8 cellular contexts compared by ENCODE assay signal in the genomic region with DNA sequence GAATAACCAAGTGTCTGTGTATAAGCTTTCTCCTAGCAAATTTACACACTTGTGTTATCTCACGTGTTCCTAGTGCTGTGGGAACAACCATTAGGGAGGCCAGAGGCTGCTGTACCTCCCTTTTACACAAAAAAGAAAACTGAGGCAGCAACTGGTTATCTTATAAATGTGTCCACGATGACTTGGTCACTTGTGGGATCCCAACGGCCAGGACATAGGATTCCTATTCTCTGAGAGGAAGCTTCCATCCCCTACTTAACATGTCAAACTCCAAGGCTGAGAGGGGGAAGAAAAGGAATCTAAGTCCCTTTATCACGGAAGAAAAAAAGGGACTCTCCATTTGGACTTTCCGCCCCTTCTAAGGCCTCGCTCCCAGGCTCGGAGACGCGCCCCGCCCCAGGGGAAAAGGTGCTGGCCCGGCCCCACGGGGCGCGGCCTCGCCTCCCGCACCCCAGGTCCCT. TPM values are rescaled to one million over a fixed set of nuclear protein-coding genes. Genes with fewer than 3 reads are reported as not detected.
DNase-seq lines count a peak whose midpoint lies in the region; ATAC-seq and TF ChIP-seq lines count a peak whose summit lies in the region.

No MANE protein-coding gene starts in this region.

- peak overlapping the region; percentile 91 for H2AFZ ChIP-seq in PC-9

- H3K27me3 ChIP-seq in PC-9 (ENCODE audit: insufficient read depth, low read depth): no peaks in the 10 kb centered on the region

- H3K4me3 ChIP-seq in PC-9 (peak overlapping the region; percentile 70), epithelial cell of esophagus (ENCODE audit: low read length) (peak overlapping the region; percentile 81)

- H3K27ac Mint-ChIP-seq in nephron progenitor cell: peak overlapping the region; percentile 89

- H3K4me1 ChIP-seq in PC-9 (replicated peaks; ENCODE audit: insufficient read depth): peaks cover 24% of the 10 kb centered on the region

- no peaks in the 10 kb centered on the region for H4K20me1 ChIP-seq in PC-9 (ENCODE audit: insufficient read depth)

- peak; percentile 80 for ATAC-seq in HG02571 (IDR thresholded peaks at IDR 0.05; ENCODE audit: unreplicated experiment)

- H3K9me3 ChIP-seq in PC-9 (ENCODE audit: insufficient read depth, low read depth): no peaks in the 10 kb centered on the region

- H3K4me1 Mint-ChIP-seq in nephron progenitor cell: peaks cover 19% of the 10 kb centered on the region

- CTCF ChIA-PET in PC-9 (lab: Charles Lee): interaction anchor here (1.2 kb wide), 1 partner anchor 460 kb away, joined by 5 read pairs; no protein-coding TSS in a partner anchor

- TF ChIP-seq CTCF in PC-9 (conservative IDR thresholded peaks at IDR 0.05): no peak
- no peak for TF ChIP-seq CTCF in epithelial cell of esophagus (IDR thresholded peaks at IDR 0.05; ENCODE audit: insufficient read depth, low read depth, low read length, missing control alignments)
- TF ChIP-seq CTCF in nephron progenitor cell (IDR thresholded peaks at IDR 0.05): no peak

- peaks cover 5% of the 10 kb centered on the region for H3K27me3 Mint-ChIP-seq in nephron progenitor cell (ENCODE audit: low read depth, poor library complexity)

- peak; percentile 29 for DNase-seq in NCI-H1694 treated with DMSO at 0.1 percent for 48 hours (lab: John Stamatoyannopoulos, UW)
- DNase-seq in NCI-H1694 (lab: John Stamatoyannopoulos, UW): no peak
- no peak for DNase-seq in PC-9
- no peak for DNase-seq in epithelial cell of esophagus (ENCODE audit: low read depth)
- no peak for DNase-seq in nephron progenitor cell
- DNase-seq in DMS79 (lab: John Stamatoyannopoulos, UW): no peak
- DNase-seq in SHP77 treated with DMSO at 0.1 percent for 48 hours (lab: John Stamatoyannopoulos, UW): no peak

- H3K36me3 Mint-ChIP-seq in nephron progenitor cell (ENCODE audit: low read depth): no peaks in the 10 kb centered on the region

- peak overlapping the region; percentile 85 for H3K4me3 Mint-ChIP-seq in nephron progenitor cell

- no TSS peak for BruUV-seq in PC-9 (replicated peaks; lab: Mats Ljungman, UMichigan)

- intact Hi-C loops in PC-9 (cut with micrococcal nuclease; ENCODE audit: unreplicated experiment): loop anchor here (1.0 to 10.0 kb wide), 4 partner anchors 116 to 434 kb away; no protein-coding TSS in a partner anchor

- no peaks in the 10 kb centered on the region for H3K9me2 ChIP-seq in PC-9 (ENCODE audit: insufficient read depth)

- POLR2A ChIA-PET in PC-9 (lab: Charles Lee; ENCODE audit: unreplicated experiment): interaction anchor here (0.5 to 1.1 kb wide), 14 partner anchors 26 to 1974 kb away, joined by 3 to 12 read pairs (median 4); no protein-coding TSS in a partner anchor

- H3F3A ChIP-seq in PC-9 (ENCODE audit: insufficient read depth, low read depth): 0 out of 2 replicates have a peak, but pooled peaks cover 6% of the 10 kb centered on the region

- H3K79me2 ChIP-seq in PC-9 (ENCODE audit: low read depth): no peaks in the 10 kb centered on the region

- no peaks in the 10 kb centered on the region for H3K36me3 ChIP-seq in PC-9 (ENCODE audit: low read depth)

- H3K27ac ChIP-seq in PC-9: peak overlapping the region; percentile 93

- peak overlapping the region; percentile 95 for H3K4me2 ChIP-seq in PC-9

- H3K9me3 Mint-ChIP-seq in nephron progenitor cell: peaks cover under 1% of the 10 kb centered on the region

RNA-seq across cellular contexts. Expression of a gene that starts 0.4 kb away (rescaled TPM):
- total RNA-seq in PC-9 (2021): 4.6 and 4.7 TPM in 2 replicates
